In genomic region chrX:46665232-46666162, GRCh38 we compare ENCODE assay signal across 12 cellular contexts.
DNase-seq lines count a peak whose midpoint lies in the region; ATAC-seq lines count a peak whose summit lies in the region.
"Had no signal": no experiment of that assay in that cellular context is flagged by ENCODE, and none has a peak within 500 bp of the region (broad histone marks: within the 10 kb centered on the region; RNA-seq: fewer than 3 reads in every experiment).

No MANE protein-coding gene starts in this region.

- H3K27ac Mint-ChIP-seq in activated naive CD8-positive, alpha-beta T cell treated with anti-CD3 and anti-CD28 coated beads, Interleukin-2, amount 10 ng/mL, durations not matched to agents 7 days and 5 days, result peak overlapping the region; percentile 30

- H3K14ac ChIP-seq in neuronal stem cell (ENCODE audit: low read length), result no peak overlapping the region

- H3K27me3 ChIP-seq in neuronal stem cell (ENCODE audit: control insufficient read depth in 3 of 3, insufficient read depth in 3 of 3, low read depth in 1 of 3, low read length in 3 of 3), result no peaks in the 10 kb centered on the region
- H3K27me3 ChIP-seq: BLaER1, uterus had no signal

- peaks cover 7% of the 10 kb centered on the region for H3K36me3 Mint-ChIP-seq in activated naive CD8-positive, alpha-beta T cell treated with anti-CD3 and anti-CD28 coated beads, Interleukin-2, amount 10 ng/mL, durations not matched to agents 7 days and 5 days

- H3K27ac ChIP-seq in neuronal stem cell (replicated peaks; ENCODE audit: low read length), result no peak overlapping the region
- H3K27ac ChIP-seq: BLaER1, cardiac muscle cell, uterus had no signal

- H3K4me2 ChIP-seq in neuronal stem cell (ENCODE audit: insufficient read depth, low read length, poor library complexity, severe bottlenecking), result no peak overlapping the region
- H3K4me2 ChIP-seq: BLaER1 had no signal

- no peak overlapping the region for H2BK15ac ChIP-seq in neuronal stem cell (ENCODE audit: low read length)

- POLR2A ChIA-PET in activated naive CD8-positive, alpha-beta T cell treated with anti-CD3 and anti-CD28 coated beads, Interleukin-2, amount 10 ng/mL, durations not matched to agents 7 days and 5 days (lab: Charles Lee), result no interaction called here

- H3K79me1 ChIP-seq in neuronal stem cell (ENCODE audit: low read depth, low read length), result no peaks in the 10 kb centered on the region

- no peak overlapping the region for H3K18ac ChIP-seq in neuronal stem cell (ENCODE audit: low read length)

- H4K91ac ChIP-seq in neuronal stem cell (ENCODE audit: low read depth, low read length, poor library complexity), result no peak overlapping the region

- WGBS in neuronal stem cell (ENCODE audit: extremely low coverage in 2 of 2, insufficient read length in 2 of 2, insufficient replicate concordance in 1 of 2), 2 donors, result no CpG with 5 or more reads among the region's 3 CpGs

- no peak overlapping the region for H2AK5ac ChIP-seq in neuronal stem cell (ENCODE audit: low read depth, low read length)

- no peak overlapping the region for H2BK120ac ChIP-seq in neuronal stem cell (ENCODE audit: low read depth, low read length)

- no peak overlapping the region for H4K8ac ChIP-seq in neuronal stem cell (ENCODE audit: low read depth, low read length)

- H3K9me3 ChIP-seq in neuronal stem cell (replicated peaks in 1 of 2; ENCODE audit: control insufficient read depth in 2 of 2, insufficient read depth in 1 of 2, low read depth in 1 of 2, low read length in 2 of 2), result no peaks in the 10 kb centered on the region
- H3K9me3 ChIP-seq: uterus had no signal

- peaks cover 15% of the 10 kb centered on the region for H3K4me1 Mint-ChIP-seq in activated naive CD8-positive, alpha-beta T cell treated with anti-CD3 and anti-CD28 coated beads, Interleukin-2, amount 10 ng/mL, durations not matched to agents 7 days and 5 days

- no peak overlapping the region for H3K4me3 ChIP-seq in neuronal stem cell (ENCODE audit: low read length in 2 of 2)
- H3K4me3 ChIP-seq: BLaER1, cardiac muscle cell, uterus had no signal

- peak; percentile 7 for DNase-seq in stimulated activated CD4-positive, alpha-beta T cell treated with anti-CD3 and anti-CD28 coated beads, Interleukin-1b, Interleukin-23, amount 100 ng/mL, for 48 hours
- DNase-seq in stimulated activated CD4-positive, alpha-beta T cell treated with anti-CD3 and anti-CD28 coated beads, Interleukin-4, amount 100 ng/mL, for 4 hours, result no peak
- DNase-seq in NCI-H1436 treated with DMSO at 0.1 percent for 48 hours (lab: John Stamatoyannopoulos, UW), result peak; percentile 17
- no peak for DNase-seq in activated naive CD8-positive, alpha-beta T cell treated with anti-CD3 and anti-CD28 coated beads, Interleukin-2, amount 10 ng/mL, durations not matched to agents 7 days and 5 days
- DNase-seq in neuronal stem cell (ENCODE audit: low spot score), result no peak
- DNase-seq in hippocampal formation (lab: John Stamatoyannopoulos, UW), result no peak
- DNase-seq: NCI-H2081, uterus had no signal

- no peak overlapping the region for H2BK12ac ChIP-seq in neuronal stem cell (ENCODE audit: low read length)

- no peaks in the 10 kb centered on the region for H3K36me3 ChIP-seq in neuronal stem cell (replicated peaks in 1 of 2; ENCODE audit: control insufficient read depth in 2 of 2, insufficient read depth in 2 of 2, low read length in 2 of 2)
- H3K36me3 ChIP-seq: cardiac muscle cell, uterus had no signal

- H2AFZ ChIP-seq in neuronal stem cell (ENCODE audit: low read length), result no peak overlapping the region

- H3K9ac ChIP-seq in neuronal stem cell (ENCODE audit: low read depth, low read length, poor library complexity), result no peak overlapping the region
- H3K9ac ChIP-seq: BLaER1 had no signal

- H3K4ac ChIP-seq in neuronal stem cell (ENCODE audit: low read length), result no peak overlapping the region

- H3K9me3 Mint-ChIP-seq in activated naive CD8-positive, alpha-beta T cell treated with anti-CD3 and anti-CD28 coated beads, Interleukin-2, amount 10 ng/mL, durations not matched to agents 7 days and 5 days, result no peaks in the 10 kb centered on the region

- no peak for ATAC-seq in activated naive CD8-positive, alpha-beta T cell treated with anti-CD3 and anti-CD28 coated beads, Interleukin-2, amount 10 ng/mL, durations not matched to agents 7 days and 5 days (ENCODE audit: low read depth)
- ATAC-seq in HG03159 (IDR thresholded peaks at IDR 0.05; ENCODE audit: unreplicated experiment) (no peak), HG03342 (IDR thresholded peaks at IDR 0.05; ENCODE audit: unreplicated experiment) (no peak)

- H3K4me3 Mint-ChIP-seq in activated naive CD8-positive, alpha-beta T cell treated with anti-CD3 and anti-CD28 coated beads, Interleukin-2, amount 10 ng/mL, durations not matched to agents 7 days and 5 days, result no peak overlapping the region

- no peaks in the 10 kb centered on the region for H3K27me3 Mint-ChIP-seq in activated naive CD8-positive, alpha-beta T cell treated with anti-CD3 and anti-CD28 coated beads, Interleukin-2, amount 10 ng/mL, durations not matched to agents 7 days and 5 days

- H3K23ac ChIP-seq in neuronal stem cell (ENCODE audit: low read depth, low read length, poor library complexity), result no peak overlapping the region

- H2BK5ac ChIP-seq in neuronal stem cell (ENCODE audit: low read length), result no peak overlapping the region

- H3K4me1 ChIP-seq in neuronal stem cell (ENCODE audit: control insufficient read depth in 2 of 2, insufficient read depth in 1 of 2, low read depth in 1 of 2, low read length in 2 of 2), result no peaks in the 10 kb centered on the region
- H3K4me1 ChIP-seq: uterus had no signal

Comparison
In these comparisons a context has a peak if more than half of its experiments do, and no peak if none do; other contexts are left out.
1. DNase-seq: peak in stimulated activated CD4-positive, alpha-beta T cell treated with anti-CD3 and anti-CD28 coated beads, Interleukin-1b, Interleukin-23, amount 100 ng/mL, for 48 hours (single experiment) and NCI-H1436 treated with DMSO at 0.1 percent for 48 hours (single experiment); none in stimulated activated CD4-positive, alpha-beta T cell treated with anti-CD3 and anti-CD28 coated beads, Interleukin-4, amount 100 ng/mL, for 4 hours (0 of 2), activated naive CD8-positive, alpha-beta T cell treated with anti-CD3 and anti-CD28 coated beads, Interleukin-2, amount 10 ng/mL, durations not matched to agents 7 days and 5 days (single experiment), neuronal stem cell (single experiment) and hippocampal formation (0 of 2).